ENCODE assay signal across 4 cellular contexts in the genomic region with DNA sequence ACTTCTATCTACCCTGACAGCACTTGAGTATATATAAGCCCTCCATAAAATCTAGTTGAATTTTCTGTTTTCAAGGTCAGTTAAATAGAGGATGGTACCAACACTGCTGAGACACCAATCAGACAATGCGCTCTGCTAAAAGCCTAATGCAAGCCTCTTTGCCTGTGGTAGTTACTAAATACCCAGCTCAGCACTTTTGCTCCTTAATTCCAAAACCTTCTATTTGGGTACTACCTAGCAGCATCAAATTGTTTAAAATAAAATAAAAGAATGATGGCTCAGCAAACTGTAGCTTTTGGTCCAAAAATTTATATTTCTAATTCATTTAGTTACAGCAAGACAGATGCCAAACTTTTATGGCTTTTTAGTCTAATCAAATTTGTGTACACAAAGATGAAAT.
TF ChIP-seq lines count a peak whose summit lies in the region.

No MANE protein-coding gene starts in this region.

TF ChIP-seq in HepG2, 621 proteins besides CTCF, POLR2A, EP300 and RAD21:
- TF ChIP-seq MAFF (IDR thresholded peaks at IDR 0.05; ENCODE audit: low read depth, low read length) (peak; percentile 77), FIP1L1 (IDR thresholded peaks at IDR 0.05; ENCODE audit: borderline replicate concordance, insufficient read depth, low read depth, low read length) (no peak), MAFK (conservative IDR thresholded peaks at IDR 0.05 in 1 of 2, IDR thresholded peaks at IDR 0.05 in 1 of 2; ENCODE audit: low read length in 2 of 2) (peak; percentile 67 to 82; a peak in 3 of 4 replicates)

TF ChIP-seq in A549, 52 proteins besides CTCF, POLR2A, EP300 and RAD21:
- TF ChIP-seq MAFK (IDR thresholded peaks at IDR 0.05; ENCODE audit: partially characterized antibody) = peak; percentile 71
- no peak for TF ChIP-seq RFX5 (IDR thresholded peaks at IDR 0.05)
- TF ChIP-seq FOSL2 (IDR thresholded peaks at IDR 0.05) = no peak
- TF ChIP-seq FOSL2 (CRISPR knock-in tag; IDR thresholded peaks at IDR 0.05) = no peak

TF ChIP-seq in IMR-90, 13 proteins besides CTCF, POLR2A, EP300 and RAD21:
- peak; percentile 60 for TF ChIP-seq MAFK (IDR thresholded peaks at IDR 0.05; ENCODE audit: low read depth, low read length)
- no peak for TF ChIP-seq SMC3 (IDR thresholded peaks at IDR 0.05; ENCODE audit: low read depth, low read length)
- TF ChIP-seq BHLHE40 (IDR thresholded peaks at IDR 0.05; ENCODE audit: low read depth, low read length) = no peak

TF ChIP-seq in K562, 482 proteins besides CTCF, POLR2A, EP300 and RAD21:
- TF ChIP-seq MAFK (IDR thresholded peaks at IDR 0.05; ENCODE audit: low read length) = peak; percentile 38; the same call in 1 of the 2 replicates
- no peak for TF ChIP-seq SPI1 (IDR thresholded peaks at IDR 0.05; ENCODE audit: borderline replicate concordance, low read depth, low read length)
- TF ChIP-seq TCF7L2 (IDR thresholded peaks at IDR 0.05; ENCODE audit: low read depth, low read length) = no peak
- TF ChIP-seq MAFF (IDR thresholded peaks at IDR 0.05; ENCODE audit: low read length) = peak; percentile 42; the same call in 1 of the 2 replicates
- TF ChIP-seq ZNF316 (IDR thresholded peaks at IDR 0.05) = peak; percentile 60
- peak; percentile 29; the same call in 1 of the 2 replicates for TF ChIP-seq C11orf30 (IDR thresholded peaks at IDR 0.05; ENCODE audit: low read depth)
- no peak for TF ChIP-seq POLR2H (tag; IDR thresholded peaks at IDR 0.05; ENCODE audit: low read depth)
